ENCODE assay signal across 22 cellular contexts in the genomic region with DNA sequence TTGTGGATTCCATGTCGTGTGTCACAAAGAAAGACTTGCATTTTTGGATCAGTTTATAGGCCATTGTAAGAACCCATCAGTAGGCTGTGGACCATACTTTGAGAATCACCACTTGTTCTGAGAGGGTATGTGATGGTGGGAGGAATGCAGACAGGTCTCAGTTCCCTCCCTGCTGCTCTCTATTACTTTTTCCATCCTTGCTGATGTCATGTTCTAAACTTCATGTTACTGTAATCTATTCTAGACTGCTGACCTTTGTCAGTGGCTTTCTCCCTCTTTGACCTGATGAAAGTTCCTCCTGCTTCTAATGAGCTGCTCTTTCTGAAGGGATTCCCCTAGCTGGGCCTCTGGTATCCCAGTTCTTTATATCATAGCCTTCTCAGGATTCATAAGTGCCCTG.
"Had no signal": no experiment of that assay in that cellular context is flagged by ENCODE, and none has a peak within 500 bp of the region (broad histone marks: within the 10 kb centered on the region; RNA-seq: fewer than 3 reads in every experiment).

No MANE protein-coding gene starts in this region.

- H3K4me3 Mint-ChIP-seq: memory B cell, mesothelial cell of epicardium, natural killer cell, neural crest cell had no signal

- H3K9me3 ChIP-seq: esophagus squamous epithelium, gastroesophageal sphincter, left ventricle myocardium inferior, lower lobe of right lung, right atrium auricular region, sigmoid colon, tibial artery, upper lobe of left lung, uterus had no signal

- ATAC-seq: gastroesophageal sphincter, lower lobe of right lung, natural killer cell had no signal

- H3K27me3 Mint-ChIP-seq: memory B cell had no signal

- H3K27me3 ChIP-seq: esophagus squamous epithelium, gastroesophageal sphincter, right atrium auricular region, sigmoid colon, tibial artery, upper lobe of left lung, uterus had no signal

- H3K36me3 Mint-ChIP-seq: memory B cell, natural killer cell had no signal

- H3K27ac Mint-ChIP-seq: memory B cell, mesothelial cell of epicardium, natural killer cell had no signal

- H3K36me3 ChIP-seq: left ventricle myocardium inferior, lower lobe of right lung, right atrium auricular region, sigmoid colon, upper lobe of left lung, uterus had no signal

- H3K4me3 ChIP-seq: esophagus squamous epithelium, gastroesophageal sphincter, left ventricle myocardium inferior, lower lobe of right lung, right atrium auricular region, sigmoid colon, skin epidermis, tibial artery, upper lobe of left lung, uterus had no signal

- DNase-seq: dermis blood vessel endothelial cell; esophagus squamous epithelium; foreskin fibroblast; glutamatergic neuron; islet precursor cell; left ventricle myocardium inferior; lower lobe of right lung; natural killer cell; posterior cingulate gyrus; sigmoid colon; stimulated activated CD4-positive, alpha-beta T cell treated with anti-CD3 and anti-CD28 coated beads, Interleukin-2, amount 100 ng/mL, for 24 hours; stimulated activated CD4-positive, alpha-beta T cell treated with anti-CD3 and anti-CD28 coated beads, Interleukin-4, amount 100 ng/mL, for 4 hours; stimulated activated naive CD4-positive, alpha-beta T cell treated with Interleukin-2 at 50 U/mL for 16 hours; tibial artery; upper lobe of left lung; uterus had no signal

- H3K27ac ChIP-seq: esophagus squamous epithelium, gastroesophageal sphincter, left ventricle myocardium inferior, lower lobe of right lung, right atrium auricular region, sigmoid colon, skin epidermis, tibial artery, upper lobe of left lung, uterus had no signal

- H3K4me1 Mint-ChIP-seq: natural killer cell had no signal

- H3K4me1 ChIP-seq: gastroesophageal sphincter, left ventricle myocardium inferior, lower lobe of right lung, right atrium auricular region, sigmoid colon, tibial artery, upper lobe of left lung, uterus had no signal

- H3K9me3 Mint-ChIP-seq: memory B cell, natural killer cell, neural crest cell had no signal
